In the genomic region with DNA sequence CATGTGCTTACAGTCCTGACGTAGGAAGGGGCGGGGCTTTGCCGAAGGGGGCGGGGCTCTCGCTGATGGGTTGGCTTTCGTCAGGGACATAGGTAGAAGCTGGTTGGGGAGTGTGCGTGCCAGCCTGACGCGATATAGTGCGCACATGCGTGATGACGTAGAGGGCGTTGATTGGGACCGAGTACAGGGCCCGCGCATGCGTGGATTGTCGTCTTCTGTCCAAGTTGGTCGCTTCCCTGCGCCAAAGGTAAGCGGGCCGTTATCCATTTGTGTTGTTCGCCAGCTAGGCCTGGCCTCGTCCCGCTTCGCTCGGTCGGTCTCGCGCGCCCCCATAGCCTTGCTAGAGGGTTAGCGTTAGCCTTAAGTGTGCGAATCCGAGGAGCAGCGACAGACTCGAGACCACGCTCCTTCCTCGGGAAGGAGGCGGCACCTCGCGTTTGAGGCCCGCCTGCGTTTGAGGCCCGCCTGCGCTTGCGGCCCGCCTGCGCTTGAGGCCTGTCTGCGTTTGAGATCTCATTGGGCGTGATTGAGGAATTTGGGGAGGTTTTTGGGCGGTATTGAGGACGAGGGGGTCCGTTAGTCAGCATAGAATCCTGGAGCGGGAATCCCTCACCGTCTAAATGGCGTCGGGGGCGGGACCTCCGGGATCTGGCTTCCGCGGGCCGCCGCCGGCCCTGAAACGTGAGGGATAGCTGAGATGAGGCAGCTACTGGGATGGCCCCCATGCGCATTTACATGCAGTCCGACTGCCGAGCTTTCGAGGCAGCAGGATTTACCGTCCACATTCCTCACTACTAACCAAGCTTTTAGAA, we compare ENCODE assay signal across 8 cellular contexts. TPM values are rescaled to one million over a fixed set of nuclear protein-coding genes. Genes with fewer than 3 reads are reported as not detected.
A peak's percentile ranks its signal among the peaks of the same experiment; 100 is the strongest.
DNase-seq lines count a peak whose midpoint lies in the region; ATAC-seq and TF ChIP-seq lines count a peak whose summit lies in the region.

A gene (plus strand): TSS at position 197 of the 812 bp plus-strand sequence. CDS start 710 bp downstream, outside the sequence.

- peak within 1 kb of the TSS; percentile 96 for H3K4me3 Mint-ChIP-seq in activated T-cell treated with anti-CD3 and anti-CD28 coated beads, Interleukin-2, amount 50 U/mL, for 24 hours

- H3K4me3 ChIP-seq in mucosa of stomach (ENCODE audit: low read length): peak within 1 kb of the TSS; percentile 95

- H3K9ac ChIP-seq in mucosa of stomach (ENCODE audit: low read length): peak within 1 kb of the TSS; percentile 94

- ATAC-seq in GM21619 (IDR thresholded peaks at IDR 0.05; ENCODE audit: unreplicated experiment): peak; percentile 66

- peaks cover 82% of the 10 kb centered on the region for H3K36me3 Mint-ChIP-seq in activated T-cell treated with anti-CD3 and anti-CD28 coated beads, Interleukin-2, amount 50 U/mL, for 24 hours (ENCODE audit: low read depth)

- no peaks in the 10 kb centered on the region for H3K36me3 ChIP-seq in mucosa of stomach (ENCODE audit: control insufficient read depth, insufficient read depth, low read length)

- H3K4me1 ChIP-seq in mucosa of stomach (ENCODE audit: control insufficient read depth, insufficient read depth, low read length): peaks cover 26% of the 10 kb centered on the region

- in situ Hi-C loops in KBM-7 (cut with MboI; ENCODE audit: low pct_unique_long_range_greater_than_20kb, low sequenced_read_pairs): no loop called here

- peaks cover 53% of the 10 kb centered on the region for H3K4me1 Mint-ChIP-seq in activated T-cell treated with anti-CD3 and anti-CD28 coated beads, Interleukin-2, amount 50 U/mL, for 24 hours (ENCODE audit: low read depth)

- no peaks in the 10 kb centered on the region for H3K9me3 Mint-ChIP-seq in activated T-cell treated with anti-CD3 and anti-CD28 coated beads, Interleukin-2, amount 50 U/mL, for 24 hours

- DNase-seq in DMS153 (lab: John Stamatoyannopoulos, UW) (peak; percentile 99), KBM-7 (peak; percentile 99), erythroblast (lab: John Stamatoyannopoulos, UW) (peak; percentile 100)
- DNase-seq in activated T-cell treated with anti-CD3 and anti-CD28 coated beads, Interleukin-2, amount 50 U/mL, for 24 hours: peak; percentile 100
- DNase-seq in stimulated activated CD8-positive, alpha-beta memory T cell treated with anti-CD3 and anti-CD28 coated beads, Interleukin-7, amount 100 ng/mL, for 1 hour (ENCODE audit: low read depth in 2 of 2): peak; percentile 100

- peak; percentile 93 for TF ChIP-seq POLR2A in erythroblast (IDR thresholded peaks at IDR 0.05; ENCODE audit: low read length)

- no peaks in the 10 kb centered on the region for H3K27me3 ChIP-seq in mucosa of stomach (ENCODE audit: control insufficient read depth, insufficient read depth, low read length)

- H3K27me3 Mint-ChIP-seq in activated T-cell treated with anti-CD3 and anti-CD28 coated beads, Interleukin-2, amount 50 U/mL, for 24 hours: no peaks in the 10 kb centered on the region

- H3K27ac Mint-ChIP-seq in activated T-cell treated with anti-CD3 and anti-CD28 coated beads, Interleukin-2, amount 50 U/mL, for 24 hours: peak within 1 kb of the TSS; percentile 99

- no peaks in the 10 kb centered on the region for H3K9me3 ChIP-seq in mucosa of stomach (ENCODE audit: control insufficient read depth, low read length)

TF ChIP-seq in PFSK-1, 5 proteins besides CTCF, POLR2A, EP300 and RAD21:
- TF ChIP-seq FOXP2 (optimal IDR thresholded peaks at IDR 0.05; ENCODE audit: borderline replicate concordance, extremely low read depth, extremely low read length, insufficient read depth) (peak; percentile 29), TAF1 (IDR thresholded peaks at IDR 0.05; ENCODE audit: borderline replicate concordance, insufficient read depth, low read length) (0 out of 2 replicates have a peak, but pooled peaks have one; percentile 82), SIN3A (IDR thresholded peaks at IDR 0.05; ENCODE audit: borderline replicate concordance, insufficient read depth, low read length) (peak; percentile 21; the same call in 1 of the 2 replicates), POLR2AphosphoS5 (IDR thresholded peaks at IDR 0.05; ENCODE audit: low read depth, low read length) (peak; percentile 93)
- TF ChIP-seq, protein P1, sequence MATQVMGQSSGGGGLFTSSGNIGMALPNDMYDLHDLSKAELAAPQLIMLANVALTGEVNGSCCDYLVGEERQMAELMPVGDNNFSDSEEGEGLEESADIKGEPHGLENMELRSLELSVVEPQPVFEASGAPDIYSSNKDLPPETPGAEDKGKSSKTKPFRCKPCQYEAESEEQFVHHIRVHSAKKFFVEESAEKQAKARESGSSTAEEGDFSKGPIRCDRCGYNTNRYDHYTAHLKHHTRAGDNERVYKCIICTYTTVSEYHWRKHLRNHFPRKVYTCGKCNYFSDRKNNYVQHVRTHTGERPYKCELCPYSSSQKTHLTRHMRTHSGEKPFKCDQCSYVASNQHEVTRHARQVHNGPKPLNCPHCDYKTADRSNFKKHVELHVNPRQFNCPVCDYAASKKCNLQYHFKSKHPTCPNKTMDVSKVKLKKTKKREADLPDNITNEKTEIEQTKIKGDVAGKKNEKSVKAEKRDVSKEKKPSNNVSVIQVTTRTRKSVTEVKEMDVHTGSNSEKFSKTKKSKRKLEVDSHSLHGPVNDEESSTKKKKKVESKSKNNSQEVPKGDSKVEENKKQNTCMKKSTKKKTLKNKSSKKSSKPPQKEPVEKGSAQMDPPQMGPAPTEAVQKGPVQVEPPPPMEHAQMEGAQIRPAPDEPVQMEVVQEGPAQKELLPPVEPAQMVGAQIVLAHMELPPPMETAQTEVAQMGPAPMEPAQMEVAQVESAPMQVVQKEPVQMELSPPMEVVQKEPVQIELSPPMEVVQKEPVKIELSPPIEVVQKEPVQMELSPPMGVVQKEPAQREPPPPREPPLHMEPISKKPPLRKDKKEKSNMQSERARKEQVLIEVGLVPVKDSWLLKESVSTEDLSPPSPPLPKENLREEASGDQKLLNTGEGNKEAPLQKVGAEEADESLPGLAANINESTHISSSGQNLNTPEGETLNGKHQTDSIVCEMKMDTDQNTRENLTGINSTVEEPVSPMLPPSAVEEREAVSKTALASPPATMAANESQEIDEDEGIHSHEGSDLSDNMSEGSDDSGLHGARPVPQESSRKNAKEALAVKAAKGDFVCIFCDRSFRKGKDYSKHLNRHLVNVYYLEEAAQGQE (IDR thresholded peaks at IDR 0.05; ENCODE audit: insufficient read depth in 1 of 2, low read depth in 2 of 2, low read length in 2 of 2): peak; percentile 20 to 24; a peak in 1 of 4 replicates
TF ChIP-seq in PFSK-1: peak in this region for 5.

RNA-seq across cellular contexts. Expression of the gene that starts here (rescaled TPM):
- 323 TPM for polyA plus RNA-seq in PFSK-1 (2012; ENCODE audit: insufficient read length, low read depth)

Comparison
In these comparisons a context has a peak if more than half of its experiments do, and no peak if none do; other contexts are left out.
1. Peak in every context shown above with its lines: DNase-seq, ATAC-seq and H3K4me3 ChIP-seq.